ENCODE assay signal across 1 cellular context in the genomic region with DNA sequence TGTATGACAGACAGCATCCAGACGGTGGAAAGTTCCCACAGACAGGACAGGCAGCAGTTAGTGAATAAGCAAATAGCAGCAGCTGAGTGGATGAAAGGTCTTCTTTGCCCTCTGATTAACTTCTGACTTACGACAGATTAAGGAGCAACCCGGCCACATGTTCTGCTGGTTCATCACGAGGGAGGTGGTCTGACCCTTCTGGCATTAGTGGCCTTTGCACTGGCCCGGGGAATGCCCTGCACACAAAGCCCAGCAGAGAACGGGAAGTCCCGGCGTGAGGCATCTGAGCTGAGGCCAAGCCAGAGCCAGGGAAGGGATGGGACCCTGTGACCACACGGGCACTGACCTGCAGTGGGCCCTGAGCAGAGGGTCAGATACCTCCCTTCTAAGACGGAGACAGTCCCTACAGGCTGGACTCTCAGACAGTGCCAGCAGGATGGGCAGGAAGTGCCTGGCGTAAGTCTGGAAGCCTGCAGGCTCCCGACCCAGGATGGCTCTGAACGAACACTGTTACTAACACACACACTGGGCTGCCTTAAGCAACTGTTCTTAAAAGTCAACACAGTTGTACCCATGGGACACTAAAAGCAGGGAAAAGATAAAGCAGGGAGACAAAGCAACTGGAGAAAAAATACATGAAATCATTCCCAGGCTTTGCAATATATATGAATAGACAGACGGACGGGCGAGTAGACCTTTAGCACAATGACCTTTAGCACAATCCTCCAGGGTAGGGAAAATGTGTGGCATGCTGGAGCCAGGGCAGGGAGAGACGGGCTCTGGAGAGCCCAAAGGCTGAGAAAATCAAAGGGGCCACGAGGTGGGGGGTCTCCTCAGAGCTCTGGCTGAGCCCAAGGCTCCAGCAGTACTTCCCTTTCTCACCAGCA.
TF ChIP-seq lines count a peak whose summit lies in the region.

No MANE protein-coding gene starts in this region.

TF ChIP-seq in HepG2, 621 proteins besides CTCF, POLR2A, EP300 and RAD21 (continued from another document and continues in another):
- TF ChIP-seq, protein P1, sequence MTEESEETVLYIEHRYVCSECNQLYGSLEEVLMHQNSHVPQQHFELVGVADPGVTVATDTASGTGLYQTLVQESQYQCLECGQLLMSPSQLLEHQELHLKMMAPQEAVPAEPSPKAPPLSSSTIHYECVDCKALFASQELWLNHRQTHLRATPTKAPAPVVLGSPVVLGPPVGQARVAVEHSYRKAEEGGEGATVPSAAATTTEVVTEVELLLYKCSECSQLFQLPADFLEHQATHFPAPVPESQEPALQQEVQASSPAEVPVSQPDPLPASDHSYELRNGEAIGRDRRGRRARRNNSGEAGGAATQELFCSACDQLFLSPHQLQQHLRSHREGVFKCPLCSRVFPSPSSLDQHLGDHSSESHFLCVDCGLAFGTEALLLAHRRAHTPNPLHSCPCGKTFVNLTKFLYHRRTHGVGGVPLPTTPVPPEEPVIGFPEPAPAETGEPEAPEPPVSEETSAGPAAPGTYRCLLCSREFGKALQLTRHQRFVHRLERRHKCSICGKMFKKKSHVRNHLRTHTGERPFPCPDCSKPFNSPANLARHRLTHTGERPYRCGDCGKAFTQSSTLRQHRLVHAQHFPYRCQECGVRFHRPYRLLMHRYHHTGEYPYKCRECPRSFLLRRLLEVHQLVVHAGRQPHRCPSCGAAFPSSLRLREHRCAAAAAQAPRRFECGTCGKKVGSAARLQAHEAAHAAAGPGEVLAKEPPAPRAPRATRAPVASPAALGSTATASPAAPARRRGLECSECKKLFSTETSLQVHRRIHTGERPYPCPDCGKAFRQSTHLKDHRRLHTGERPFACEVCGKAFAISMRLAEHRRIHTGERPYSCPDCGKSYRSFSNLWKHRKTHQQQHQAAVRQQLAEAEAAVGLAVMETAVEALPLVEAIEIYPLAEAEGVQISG (CRISPR knock-in tag; IDR thresholded peaks at IDR 0.05), result 0 out of 2 replicates have a peak, but pooled peaks have one; percentile 36
- TF ChIP-seq EED (CRISPR knock-in tag; IDR thresholded peaks at IDR 0.05) (no peak), MED8 (CRISPR knock-in tag; IDR thresholded peaks at IDR 0.05; ENCODE audit: insufficient replicate concordance) (peak; percentile 70), RBFOX2 (IDR thresholded peaks at IDR 0.05; ENCODE audit: low read depth, low read length) (no peak), SNAI1 (CRISPR knock-in tag; IDR thresholded peaks at IDR 0.05; ENCODE audit: borderline replicate concordance) (0 out of 2 replicates have a peak, but pooled peaks have one; percentile 21), FOXA1 (IDR thresholded peaks at IDR 0.05) (no peak), FOXA1 (CRISPR knock-in tag; IDR thresholded peaks at IDR 0.05) (0 out of 2 replicates have a peak, but pooled peaks have one; percentile 30), PPARG (CRISPR knock-in tag; conservative IDR thresholded peaks at IDR 0.05) (peak; percentile 96), HHEX (CRISPR knock-in tag; IDR thresholded peaks at IDR 0.05) (no peak), RBAK (CRISPR knock-in tag; IDR thresholded peaks at IDR 0.05) (no peak), ZBTB7B (CRISPR knock-in tag; IDR thresholded peaks at IDR 0.05) (peak; percentile 57), POLR2G (IDR thresholded peaks at IDR 0.05; ENCODE audit: low read depth, low read length) (peak; percentile 79), ZBTB7A (CRISPR knock-in tag; IDR thresholded peaks at IDR 0.05) (0 out of 2 replicates have a peak, but pooled peaks have one; percentile 60), ZNF615 (CRISPR knock-in tag; IDR thresholded peaks at IDR 0.05; ENCODE audit: borderline replicate concordance) (no peak), ATRX (CRISPR knock-in tag; IDR thresholded peaks at IDR 0.05; ENCODE audit: borderline replicate concordance) (no peak), JUND (CRISPR knock-in tag; IDR thresholded peaks at IDR 0.05) (0 out of 2 replicates have a peak, but pooled peaks have one; percentile 48), THAP11 (CRISPR knock-in tag; IDR thresholded peaks at IDR 0.05) (no peak), HNRNPL (IDR thresholded peaks at IDR 0.05; ENCODE audit: low read depth, low read length) (peak; percentile 78; the same call in 1 of the 2 replicates), YEATS4 (CRISPR knock-in tag; IDR thresholded peaks at IDR 0.05; ENCODE audit: borderline replicate concordance) (peak; percentile 20; the same call in 1 of the 2 replicates), ZNF430 (CRISPR knock-in tag; IDR thresholded peaks at IDR 0.05) (0 out of 2 replicates have a peak, but pooled peaks have one; percentile 24), GATAD1 (CRISPR knock-in tag; IDR thresholded peaks at IDR 0.05) (no peak; the same call in 1 of the 2 replicates)
- TF ChIP-seq, protein P2, sequence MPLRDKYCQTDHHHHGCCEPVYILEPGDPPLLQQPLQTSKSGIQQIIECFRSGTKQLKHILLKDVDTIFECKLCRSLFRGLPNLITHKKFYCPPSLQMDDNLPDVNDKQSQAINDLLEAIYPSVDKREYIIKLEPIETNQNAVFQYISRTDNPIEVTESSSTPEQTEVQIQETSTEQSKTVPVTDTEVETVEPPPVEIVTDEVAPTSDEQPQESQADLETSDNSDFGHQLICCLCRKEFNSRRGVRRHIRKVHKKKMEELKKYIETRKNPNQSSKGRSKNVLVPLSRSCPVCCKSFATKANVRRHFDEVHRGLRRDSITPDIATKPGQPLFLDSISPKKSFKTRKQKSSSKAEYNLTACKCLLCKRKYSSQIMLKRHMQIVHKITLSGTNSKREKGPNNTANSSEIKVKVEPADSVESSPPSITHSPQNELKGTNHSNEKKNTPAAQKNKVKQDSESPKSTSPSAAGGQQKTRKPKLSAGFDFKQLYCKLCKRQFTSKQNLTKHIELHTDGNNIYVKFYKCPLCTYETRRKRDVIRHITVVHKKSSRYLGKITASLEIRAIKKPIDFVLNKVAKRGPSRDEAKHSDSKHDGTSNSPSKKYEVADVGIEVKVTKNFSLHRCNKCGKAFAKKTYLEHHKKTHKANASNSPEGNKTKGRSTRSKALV (CRISPR knock-in tag; IDR thresholded peaks at IDR 0.05), result no peak
- TF ChIP-seq, protein P3, sequence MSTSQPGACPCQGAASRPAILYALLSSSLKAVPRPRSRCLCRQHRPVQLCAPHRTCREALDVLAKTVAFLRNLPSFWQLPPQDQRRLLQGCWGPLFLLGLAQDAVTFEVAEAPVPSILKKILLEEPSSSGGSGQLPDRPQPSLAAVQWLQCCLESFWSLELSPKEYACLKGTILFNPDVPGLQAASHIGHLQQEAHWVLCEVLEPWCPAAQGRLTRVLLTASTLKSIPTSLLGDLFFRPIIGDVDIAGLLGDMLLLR (CRISPR knock-in tag; IDR thresholded peaks at IDR 0.05), result peak; percentile 58; the same call in 1 of the 2 replicates
- TF ChIP-seq, protein P4, sequence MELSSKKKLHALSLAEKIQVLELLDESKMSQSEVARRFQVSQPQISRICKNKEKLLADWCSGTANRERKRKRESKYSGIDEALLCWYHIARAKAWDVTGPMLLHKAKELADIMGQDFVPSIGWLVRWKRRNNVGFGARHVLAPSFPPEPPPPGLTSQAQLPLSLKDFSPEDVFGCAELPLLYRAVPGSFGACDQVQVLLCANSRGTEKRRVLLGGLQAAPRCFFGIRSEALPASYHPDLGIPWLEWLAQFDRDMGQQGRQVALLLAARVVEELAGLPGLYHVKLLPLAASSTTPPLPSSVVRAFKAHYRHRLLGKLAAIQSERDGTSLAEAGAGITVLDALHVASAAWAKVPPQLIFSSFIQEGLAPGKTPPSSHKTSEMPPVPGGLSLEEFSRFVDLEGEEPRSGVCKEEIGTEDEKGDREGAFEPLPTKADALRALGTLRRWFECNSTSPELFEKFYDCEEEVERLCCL (CRISPR knock-in tag; IDR thresholded peaks at IDR 0.05; ENCODE audit: borderline replicate concordance), result 0 out of 2 replicates have a peak, but pooled peaks have one; percentile 31
- TF ChIP-seq, protein P5, sequence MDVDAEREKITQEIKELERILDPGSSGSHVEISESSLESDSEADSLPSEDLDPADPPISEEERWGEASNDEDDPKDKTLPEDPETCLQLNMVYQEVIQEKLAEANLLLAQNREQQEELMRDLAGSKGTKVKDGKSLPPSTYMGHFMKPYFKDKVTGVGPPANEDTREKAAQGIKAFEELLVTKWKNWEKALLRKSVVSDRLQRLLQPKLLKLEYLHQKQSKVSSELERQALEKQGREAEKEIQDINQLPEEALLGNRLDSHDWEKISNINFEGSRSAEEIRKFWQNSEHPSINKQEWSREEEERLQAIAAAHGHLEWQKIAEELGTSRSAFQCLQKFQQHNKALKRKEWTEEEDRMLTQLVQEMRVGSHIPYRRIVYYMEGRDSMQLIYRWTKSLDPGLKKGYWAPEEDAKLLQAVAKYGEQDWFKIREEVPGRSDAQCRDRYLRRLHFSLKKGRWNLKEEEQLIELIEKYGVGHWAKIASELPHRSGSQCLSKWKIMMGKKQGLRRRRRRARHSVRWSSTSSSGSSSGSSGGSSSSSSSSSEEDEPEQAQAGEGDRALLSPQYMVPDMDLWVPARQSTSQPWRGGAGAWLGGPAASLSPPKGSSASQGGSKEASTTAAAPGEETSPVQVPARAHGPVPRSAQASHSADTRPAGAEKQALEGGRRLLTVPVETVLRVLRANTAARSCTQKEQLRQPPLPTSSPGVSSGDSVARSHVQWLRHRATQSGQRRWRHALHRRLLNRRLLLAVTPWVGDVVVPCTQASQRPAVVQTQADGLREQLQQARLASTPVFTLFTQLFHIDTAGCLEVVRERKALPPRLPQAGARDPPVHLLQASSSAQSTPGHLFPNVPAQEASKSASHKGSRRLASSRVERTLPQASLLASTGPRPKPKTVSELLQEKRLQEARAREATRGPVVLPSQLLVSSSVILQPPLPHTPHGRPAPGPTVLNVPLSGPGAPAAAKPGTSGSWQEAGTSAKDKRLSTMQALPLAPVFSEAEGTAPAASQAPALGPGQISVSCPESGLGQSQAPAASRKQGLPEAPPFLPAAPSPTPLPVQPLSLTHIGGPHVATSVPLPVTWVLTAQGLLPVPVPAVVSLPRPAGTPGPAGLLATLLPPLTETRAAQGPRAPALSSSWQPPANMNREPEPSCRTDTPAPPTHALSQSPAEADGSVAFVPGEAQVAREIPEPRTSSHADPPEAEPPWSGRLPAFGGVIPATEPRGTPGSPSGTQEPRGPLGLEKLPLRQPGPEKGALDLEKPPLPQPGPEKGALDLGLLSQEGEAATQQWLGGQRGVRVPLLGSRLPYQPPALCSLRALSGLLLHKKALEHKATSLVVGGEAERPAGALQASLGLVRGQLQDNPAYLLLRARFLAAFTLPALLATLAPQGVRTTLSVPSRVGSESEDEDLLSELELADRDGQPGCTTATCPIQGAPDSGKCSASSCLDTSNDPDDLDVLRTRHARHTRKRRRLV (CRISPR knock-in tag; IDR thresholded peaks at IDR 0.05), result no peak
- TF ChIP-seq, protein P6, sequence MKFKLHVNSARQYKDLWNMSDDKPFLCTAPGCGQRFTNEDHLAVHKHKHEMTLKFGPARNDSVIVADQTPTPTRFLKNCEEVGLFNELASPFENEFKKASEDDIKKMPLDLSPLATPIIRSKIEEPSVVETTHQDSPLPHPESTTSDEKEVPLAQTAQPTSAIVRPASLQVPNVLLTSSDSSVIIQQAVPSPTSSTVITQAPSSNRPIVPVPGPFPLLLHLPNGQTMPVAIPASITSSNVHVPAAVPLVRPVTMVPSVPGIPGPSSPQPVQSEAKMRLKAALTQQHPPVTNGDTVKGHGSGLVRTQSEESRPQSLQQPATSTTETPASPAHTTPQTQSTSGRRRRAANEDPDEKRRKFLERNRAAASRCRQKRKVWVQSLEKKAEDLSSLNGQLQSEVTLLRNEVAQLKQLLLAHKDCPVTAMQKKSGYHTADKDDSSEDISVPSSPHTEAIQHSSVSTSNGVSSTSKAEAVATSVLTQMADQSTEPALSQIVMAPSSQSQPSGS (CRISPR knock-in tag; IDR thresholded peaks at IDR 0.05), result no peak
- TF ChIP-seq, protein P7, sequence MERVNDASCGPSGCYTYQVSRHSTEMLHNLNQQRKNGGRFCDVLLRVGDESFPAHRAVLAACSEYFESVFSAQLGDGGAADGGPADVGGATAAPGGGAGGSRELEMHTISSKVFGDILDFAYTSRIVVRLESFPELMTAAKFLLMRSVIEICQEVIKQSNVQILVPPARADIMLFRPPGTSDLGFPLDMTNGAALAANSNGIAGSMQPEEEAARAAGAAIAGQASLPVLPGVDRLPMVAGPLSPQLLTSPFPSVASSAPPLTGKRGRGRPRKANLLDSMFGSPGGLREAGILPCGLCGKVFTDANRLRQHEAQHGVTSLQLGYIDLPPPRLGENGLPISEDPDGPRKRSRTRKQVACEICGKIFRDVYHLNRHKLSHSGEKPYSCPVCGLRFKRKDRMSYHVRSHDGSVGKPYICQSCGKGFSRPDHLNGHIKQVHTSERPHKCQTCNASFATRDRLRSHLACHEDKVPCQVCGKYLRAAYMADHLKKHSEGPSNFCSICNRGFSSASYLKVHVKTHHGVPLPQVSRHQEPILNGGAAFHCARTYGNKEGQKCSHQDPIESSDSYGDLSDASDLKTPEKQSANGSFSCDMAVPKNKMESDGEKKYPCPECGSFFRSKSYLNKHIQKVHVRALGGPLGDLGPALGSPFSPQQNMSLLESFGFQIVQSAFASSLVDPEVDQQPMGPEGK (CRISPR knock-in tag; IDR thresholded peaks at IDR 0.05), result peak; percentile 47
- TF ChIP-seq, protein P8, sequence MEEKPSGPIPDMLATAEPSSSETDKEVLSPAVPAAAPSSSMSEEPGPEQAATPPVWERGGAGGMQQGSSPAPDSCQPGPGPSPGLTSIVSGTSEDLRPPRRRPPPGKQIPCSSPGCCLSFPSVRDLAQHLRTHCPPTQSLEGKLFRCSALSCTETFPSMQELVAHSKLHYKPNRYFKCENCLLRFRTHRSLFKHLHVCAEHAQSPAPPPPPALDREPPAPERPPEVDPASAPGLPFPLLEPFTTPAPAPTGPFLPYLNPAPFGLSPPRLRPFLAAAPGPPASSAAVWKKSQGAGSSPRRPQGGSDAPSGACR (CRISPR knock-in tag; IDR thresholded peaks at IDR 0.05), result no peak
